Comparison of ENCODE assay signal across 1 cellular context in the genomic region with DNA sequence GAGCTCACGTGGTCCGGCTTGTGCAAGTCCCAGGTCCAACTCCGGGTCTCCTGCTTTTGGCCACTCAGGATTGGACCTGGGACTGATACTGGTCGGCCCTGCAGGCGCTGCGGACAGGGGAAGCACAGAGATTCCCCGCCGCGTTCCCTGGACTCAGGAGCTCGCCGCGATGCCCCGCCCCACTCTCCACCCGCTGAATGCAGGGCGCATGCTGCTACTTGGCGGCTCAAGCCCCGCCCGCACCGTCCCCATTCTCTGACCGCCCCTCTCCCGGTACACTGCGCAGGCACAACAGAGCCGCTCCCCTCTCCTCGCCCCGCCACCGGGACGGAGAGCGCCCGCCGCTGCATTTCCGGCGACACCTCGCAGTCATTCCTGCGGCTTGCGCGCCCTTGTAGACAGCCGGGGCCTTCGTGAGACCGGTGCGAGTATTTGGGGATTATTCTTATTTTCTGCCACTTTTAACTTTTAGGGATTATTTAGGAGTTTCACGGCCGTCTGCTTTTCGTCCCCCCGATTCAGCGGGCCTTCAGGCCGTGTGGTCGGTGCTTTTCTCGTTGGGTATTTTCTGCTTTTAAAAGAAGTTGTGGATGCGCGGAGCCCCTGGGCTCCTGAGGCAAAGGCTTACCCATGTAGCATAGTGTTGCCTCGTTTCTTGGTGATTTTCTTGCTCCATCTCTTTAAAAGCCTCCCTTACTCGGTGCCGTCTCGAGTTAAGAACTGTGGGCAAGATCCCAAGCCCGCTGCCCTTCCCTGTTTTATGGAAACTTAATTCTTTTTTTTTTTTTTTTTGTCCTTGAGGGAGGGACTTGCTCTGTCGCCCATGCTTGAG.
TF ChIP-seq lines count a peak whose summit lies in the region.

A gene (plus strand): TSS at position 251 of the 832 bp plus-strand sequence. CDS start 1,544 bp downstream, outside the sequence.

TF ChIP-seq in HepG2, 621 proteins besides CTCF, POLR2A, EP300 and RAD21 (continued from another document and continues in another):
- TF ChIP-seq, protein P1, sequence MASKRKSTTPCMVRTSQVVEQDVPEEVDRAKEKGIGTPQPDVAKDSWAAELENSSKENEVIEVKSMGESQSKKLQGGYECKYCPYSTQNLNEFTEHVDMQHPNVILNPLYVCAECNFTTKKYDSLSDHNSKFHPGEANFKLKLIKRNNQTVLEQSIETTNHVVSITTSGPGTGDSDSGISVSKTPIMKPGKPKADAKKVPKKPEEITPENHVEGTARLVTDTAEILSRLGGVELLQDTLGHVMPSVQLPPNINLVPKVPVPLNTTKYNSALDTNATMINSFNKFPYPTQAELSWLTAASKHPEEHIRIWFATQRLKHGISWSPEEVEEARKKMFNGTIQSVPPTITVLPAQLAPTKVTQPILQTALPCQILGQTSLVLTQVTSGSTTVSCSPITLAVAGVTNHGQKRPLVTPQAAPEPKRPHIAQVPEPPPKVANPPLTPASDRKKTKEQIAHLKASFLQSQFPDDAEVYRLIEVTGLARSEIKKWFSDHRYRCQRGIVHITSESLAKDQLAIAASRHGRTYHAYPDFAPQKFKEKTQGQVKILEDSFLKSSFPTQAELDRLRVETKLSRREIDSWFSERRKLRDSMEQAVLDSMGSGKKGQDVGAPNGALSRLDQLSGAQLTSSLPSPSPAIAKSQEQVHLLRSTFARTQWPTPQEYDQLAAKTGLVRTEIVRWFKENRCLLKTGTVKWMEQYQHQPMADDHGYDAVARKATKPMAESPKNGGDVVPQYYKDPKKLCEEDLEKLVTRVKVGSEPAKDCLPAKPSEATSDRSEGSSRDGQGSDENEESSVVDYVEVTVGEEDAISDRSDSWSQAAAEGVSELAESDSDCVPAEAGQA (IDR thresholded peaks at IDR 0.05; ENCODE audit: low read depth), result no peak
- TF ChIP-seq, protein P1 (CRISPR knock-in tag; IDR thresholded peaks at IDR 0.05; ENCODE audit: borderline replicate concordance), result no peak
- TF ChIP-seq ZNF607 (CRISPR knock-in tag; IDR thresholded peaks at IDR 0.05; ENCODE audit: borderline replicate concordance) (peak; percentile 97), GPN1 (CRISPR knock-in tag; IDR thresholded peaks at IDR 0.05; ENCODE audit: borderline replicate concordance) (no peak), MBD4 (IDR thresholded peaks at IDR 0.05; ENCODE audit: borderline replicate concordance, low read length) (no peak), ZNF577 (CRISPR knock-in tag; IDR thresholded peaks at IDR 0.05; ENCODE audit: borderline replicate concordance, low read depth) (no peak), SKI (IDR thresholded peaks at IDR 0.05; ENCODE audit: partially characterized antibody) (peak; percentile 53), MLLT10 (CRISPR knock-in tag; IDR thresholded peaks at IDR 0.05) (no peak), ZNF530 (CRISPR knock-in tag; IDR thresholded peaks at IDR 0.05; ENCODE audit: low read depth) (no peak), ZKSCAN1 (IDR thresholded peaks at IDR 0.05; ENCODE audit: low read length) (peak; percentile 10; the same call in 1 of the 2 replicates), ZFP36L1 (CRISPR knock-in tag; IDR thresholded peaks at IDR 0.05) (peak; percentile 87), CENPT (CRISPR knock-in tag; IDR thresholded peaks at IDR 0.05; ENCODE audit: low read depth) (no peak), ZNF180 (CRISPR knock-in tag; IDR thresholded peaks at IDR 0.05; ENCODE audit: borderline replicate concordance, low read depth) (no peak), ZNF333 (CRISPR knock-in tag; IDR thresholded peaks at IDR 0.05; ENCODE audit: borderline replicate concordance) (no peak), ESRRA (CRISPR knock-in tag; IDR thresholded peaks at IDR 0.05; ENCODE audit: low read depth) (no peak), CAMTA2 (CRISPR knock-in tag; IDR thresholded peaks at IDR 0.05; ENCODE audit: borderline replicate concordance) (no peak), CCAR2 (optimal IDR thresholded peaks at IDR 0.05; ENCODE audit: low read depth, low read length) (no peak), ZNF260 (CRISPR knock-in tag; IDR thresholded peaks at IDR 0.05; ENCODE audit: borderline replicate concordance, low read depth) (no peak), SATB2 (CRISPR knock-in tag; IDR thresholded peaks at IDR 0.05) (peak; percentile 91; the same call in 1 of the 2 replicates), MIER2 (CRISPR knock-in tag; IDR thresholded peaks at IDR 0.05) (peak; percentile 66), SP2 (CRISPR knock-in tag; IDR thresholded peaks at IDR 0.05) (peak; percentile 44), ZSCAN21 (CRISPR knock-in tag; IDR thresholded peaks at IDR 0.05; ENCODE audit: borderline replicate concordance) (peak; percentile 65; the same call in 1 of the 2 replicates), KAT8 (CRISPR knock-in tag; IDR thresholded peaks at IDR 0.05) (peak; percentile 95), RCOR2 (CRISPR knock-in tag; IDR thresholded peaks at IDR 0.05) (0 out of 2 replicates have a peak, but pooled peaks have one; percentile 9), ZNF17 (CRISPR knock-in tag; IDR thresholded peaks at IDR 0.05) (no peak), ZNF546 (CRISPR knock-in tag; conservative IDR thresholded peaks at IDR 0.05) (no peak; the same call in 1 of the 2 replicates), TBX2 (CRISPR knock-in tag; IDR thresholded peaks at IDR 0.05; ENCODE audit: borderline replicate concordance) (peak; percentile 94), RFXANK (CRISPR knock-in tag; IDR thresholded peaks at IDR 0.05) (peak; percentile 83), SALL1 (CRISPR knock-in tag; IDR thresholded peaks at IDR 0.05) (peak; percentile 97), CC2D1A (CRISPR knock-in tag; IDR thresholded peaks at IDR 0.05) (no peak), ZC3H4 (CRISPR knock-in tag; IDR thresholded peaks at IDR 0.05; ENCODE audit: borderline replicate concordance) (no peak), ZNF207 (IDR thresholded peaks at IDR 0.05; ENCODE audit: borderline replicate concordance) (no peak), FOSL2 (CRISPR knock-in tag; IDR thresholded peaks at IDR 0.05) (peak; percentile 50; the same call in 1 of the 2 replicates)
- TF ChIP-seq, protein P2, sequence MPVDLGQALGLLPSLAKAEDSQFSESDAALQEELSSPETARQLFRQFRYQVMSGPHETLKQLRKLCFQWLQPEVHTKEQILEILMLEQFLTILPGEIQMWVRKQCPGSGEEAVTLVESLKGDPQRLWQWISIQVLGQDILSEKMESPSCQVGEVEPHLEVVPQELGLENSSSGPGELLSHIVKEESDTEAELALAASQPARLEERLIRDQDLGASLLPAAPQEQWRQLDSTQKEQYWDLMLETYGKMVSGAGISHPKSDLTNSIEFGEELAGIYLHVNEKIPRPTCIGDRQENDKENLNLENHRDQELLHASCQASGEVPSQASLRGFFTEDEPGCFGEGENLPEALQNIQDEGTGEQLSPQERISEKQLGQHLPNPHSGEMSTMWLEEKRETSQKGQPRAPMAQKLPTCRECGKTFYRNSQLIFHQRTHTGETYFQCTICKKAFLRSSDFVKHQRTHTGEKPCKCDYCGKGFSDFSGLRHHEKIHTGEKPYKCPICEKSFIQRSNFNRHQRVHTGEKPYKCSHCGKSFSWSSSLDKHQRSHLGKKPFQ (CRISPR knock-in tag; IDR thresholded peaks at IDR 0.05; ENCODE audit: insufficient replicate concordance), result peak; percentile 89
- TF ChIP-seq, protein P3, sequence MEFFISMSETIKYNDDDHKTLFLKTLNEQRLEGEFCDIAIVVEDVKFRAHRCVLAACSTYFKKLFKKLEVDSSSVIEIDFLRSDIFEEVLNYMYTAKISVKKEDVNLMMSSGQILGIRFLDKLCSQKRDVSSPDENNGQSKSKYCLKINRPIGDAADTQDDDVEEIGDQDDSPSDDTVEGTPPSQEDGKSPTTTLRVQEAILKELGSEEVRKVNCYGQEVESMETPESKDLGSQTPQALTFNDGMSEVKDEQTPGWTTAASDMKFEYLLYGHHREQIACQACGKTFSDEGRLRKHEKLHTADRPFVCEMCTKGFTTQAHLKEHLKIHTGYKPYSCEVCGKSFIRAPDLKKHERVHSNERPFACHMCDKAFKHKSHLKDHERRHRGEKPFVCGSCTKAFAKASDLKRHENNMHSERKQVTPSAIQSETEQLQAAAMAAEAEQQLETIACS (CRISPR knock-in tag; IDR thresholded peaks at IDR 0.05), result no peak
- TF ChIP-seq, protein P4, sequence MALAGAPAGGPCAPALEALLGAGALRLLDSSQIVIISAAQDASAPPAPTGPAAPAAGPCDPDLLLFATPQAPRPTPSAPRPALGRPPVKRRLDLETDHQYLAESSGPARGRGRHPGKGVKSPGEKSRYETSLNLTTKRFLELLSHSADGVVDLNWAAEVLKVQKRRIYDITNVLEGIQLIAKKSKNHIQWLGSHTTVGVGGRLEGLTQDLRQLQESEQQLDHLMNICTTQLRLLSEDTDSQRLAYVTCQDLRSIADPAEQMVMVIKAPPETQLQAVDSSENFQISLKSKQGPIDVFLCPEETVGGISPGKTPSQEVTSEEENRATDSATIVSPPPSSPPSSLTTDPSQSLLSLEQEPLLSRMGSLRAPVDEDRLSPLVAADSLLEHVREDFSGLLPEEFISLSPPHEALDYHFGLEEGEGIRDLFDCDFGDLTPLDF (CRISPR knock-in tag; IDR thresholded peaks at IDR 0.05), result peak; percentile 72
- TF ChIP-seq, protein P5, sequence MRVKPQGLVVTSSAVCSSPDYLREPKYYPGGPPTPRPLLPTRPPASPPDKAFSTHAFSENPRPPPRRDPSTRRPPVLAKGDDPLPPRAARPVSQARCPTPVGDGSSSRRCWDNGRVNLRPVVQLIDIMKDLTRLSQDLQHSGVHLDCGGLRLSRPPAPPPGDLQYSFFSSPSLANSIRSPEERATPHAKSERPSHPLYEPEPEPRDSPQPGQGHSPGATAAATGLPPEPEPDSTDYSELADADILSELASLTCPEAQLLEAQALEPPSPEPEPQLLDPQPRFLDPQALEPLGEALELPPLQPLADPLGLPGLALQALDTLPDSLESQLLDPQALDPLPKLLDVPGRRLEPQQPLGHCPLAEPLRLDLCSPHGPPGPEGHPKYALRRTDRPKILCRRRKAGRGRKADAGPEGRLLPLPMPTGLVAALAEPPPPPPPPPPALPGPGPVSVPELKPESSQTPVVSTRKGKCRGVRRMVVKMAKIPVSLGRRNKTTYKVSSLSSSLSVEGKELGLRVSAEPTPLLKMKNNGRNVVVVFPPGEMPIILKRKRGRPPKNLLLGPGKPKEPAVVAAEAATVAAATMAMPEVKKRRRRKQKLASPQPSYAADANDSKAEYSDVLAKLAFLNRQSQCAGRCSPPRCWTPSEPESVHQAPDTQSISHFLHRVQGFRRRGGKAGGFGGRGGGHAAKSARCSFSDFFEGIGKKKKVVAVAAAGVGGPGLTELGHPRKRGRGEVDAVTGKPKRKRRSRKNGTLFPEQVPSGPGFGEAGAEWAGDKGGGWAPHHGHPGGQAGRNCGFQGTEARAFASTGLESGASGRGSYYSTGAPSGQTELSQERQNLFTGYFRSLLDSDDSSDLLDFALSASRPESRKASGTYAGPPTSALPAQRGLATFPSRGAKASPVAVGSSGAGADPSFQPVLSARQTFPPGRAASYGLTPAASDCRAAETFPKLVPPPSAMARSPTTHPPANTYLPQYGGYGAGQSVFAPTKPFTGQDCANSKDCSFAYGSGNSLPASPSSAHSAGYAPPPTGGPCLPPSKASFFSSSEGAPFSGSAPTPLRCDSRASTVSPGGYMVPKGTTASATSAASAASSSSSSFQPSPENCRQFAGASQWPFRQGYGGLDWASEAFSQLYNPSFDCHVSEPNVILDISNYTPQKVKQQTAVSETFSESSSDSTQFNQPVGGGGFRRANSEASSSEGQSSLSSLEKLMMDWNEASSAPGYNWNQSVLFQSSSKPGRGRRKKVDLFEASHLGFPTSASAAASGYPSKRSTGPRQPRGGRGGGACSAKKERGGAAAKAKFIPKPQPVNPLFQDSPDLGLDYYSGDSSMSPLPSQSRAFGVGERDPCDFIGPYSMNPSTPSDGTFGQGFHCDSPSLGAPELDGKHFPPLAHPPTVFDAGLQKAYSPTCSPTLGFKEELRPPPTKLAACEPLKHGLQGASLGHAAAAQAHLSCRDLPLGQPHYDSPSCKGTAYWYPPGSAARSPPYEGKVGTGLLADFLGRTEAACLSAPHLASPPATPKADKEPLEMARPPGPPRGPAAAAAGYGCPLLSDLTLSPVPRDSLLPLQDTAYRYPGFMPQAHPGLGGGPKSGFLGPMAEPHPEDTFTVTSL (CRISPR knock-in tag; IDR thresholded peaks at IDR 0.05; ENCODE audit: borderline replicate concordance), result no peak
- TF ChIP-seq, protein P6, sequence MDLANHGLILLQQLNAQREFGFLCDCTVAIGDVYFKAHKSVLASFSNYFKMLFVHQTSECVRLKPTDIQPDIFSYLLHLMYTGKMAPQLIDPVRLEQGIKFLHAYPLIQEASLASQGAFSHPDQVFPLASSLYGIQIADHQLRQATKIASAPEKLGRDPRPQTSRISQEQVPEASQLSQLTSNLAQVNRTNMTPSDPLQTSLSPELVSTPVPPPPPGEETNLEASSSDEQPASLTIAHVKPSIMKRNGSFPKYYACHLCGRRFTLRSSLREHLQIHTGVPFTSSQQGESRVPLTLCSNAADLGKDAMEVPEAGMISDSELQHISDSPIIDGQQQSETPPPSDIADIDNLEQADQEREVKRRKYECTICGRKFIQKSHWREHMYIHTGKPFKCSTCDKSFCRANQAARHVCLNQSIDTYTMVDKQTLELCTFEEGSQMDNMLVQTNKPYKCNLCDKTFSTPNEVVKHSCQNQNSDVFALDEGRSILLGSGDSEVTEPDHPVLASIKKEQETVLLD (CRISPR knock-in tag; IDR thresholded peaks at IDR 0.05; ENCODE audit: low read depth), result peak; percentile 100
- TF ChIP-seq, protein P7, sequence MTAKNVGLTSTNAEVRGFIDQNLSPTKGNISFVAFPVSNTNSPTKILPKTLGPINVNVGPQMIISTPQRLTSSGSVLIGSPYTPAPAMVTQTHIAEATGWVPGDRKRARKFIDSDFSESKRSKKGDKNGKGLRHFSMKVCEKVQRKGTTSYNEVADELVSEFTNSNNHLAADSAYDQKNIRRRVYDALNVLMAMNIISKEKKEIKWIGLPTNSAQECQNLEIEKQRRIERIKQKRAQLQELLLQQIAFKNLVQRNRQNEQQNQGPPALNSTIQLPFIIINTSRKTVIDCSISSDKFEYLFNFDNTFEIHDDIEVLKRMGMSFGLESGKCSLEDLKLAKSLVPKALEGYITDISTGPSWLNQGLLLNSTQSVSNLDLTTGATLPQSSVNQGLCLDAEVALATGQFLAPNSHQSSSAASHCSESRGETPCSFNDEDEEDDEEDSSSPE (CRISPR knock-in tag; IDR thresholded peaks at IDR 0.05), result peak; percentile 90
- TF ChIP-seq, protein P8, sequence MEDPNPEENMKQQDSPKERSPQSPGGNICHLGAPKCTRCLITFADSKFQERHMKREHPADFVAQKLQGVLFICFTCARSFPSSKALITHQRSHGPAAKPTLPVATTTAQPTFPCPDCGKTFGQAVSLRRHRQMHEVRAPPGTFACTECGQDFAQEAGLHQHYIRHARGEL (CRISPR knock-in tag; IDR thresholded peaks at IDR 0.05), result no peak
